11 cellular contexts compared by ENCODE assay signal in genomic region chr2:86223682-86224560, GRCh38. TPM values are rescaled to one million over a fixed set of nuclear protein-coding genes. Genes with fewer than 3 reads are reported as not detected.
A peak's percentile ranks its signal among the peaks of the same experiment; 100 is the strongest.
DNase-seq lines count a peak whose midpoint lies in the region; ATAC-seq and TF ChIP-seq lines count a peak whose summit lies in the region.
"Had no signal": no experiment of that assay in that cellular context is flagged by ENCODE, and none has a peak within 500 bp of the region (broad histone marks: within the 10 kb centered on the region; RNA-seq: fewer than 3 reads in every experiment).

No MANE protein-coding gene starts in this region.

- H3K4me3 Mint-ChIP-seq in activated naive CD8-positive, alpha-beta T cell: no peak overlapping the region
- no peak overlapping the region for H3K4me3 Mint-ChIP-seq in activated naive CD8-positive, alpha-beta T cell treated with anti-CD3 and anti-CD28 coated beads for 36 hours
- peak overlapping the region; percentile 44 for H3K4me3 Mint-ChIP-seq in type B pancreatic cell

- H3K36me3 Mint-ChIP-seq in activated naive CD8-positive, alpha-beta T cell: no peaks in the 10 kb centered on the region
- H3K36me3 Mint-ChIP-seq in activated naive CD8-positive, alpha-beta T cell treated with anti-CD3 and anti-CD28 coated beads for 36 hours: no peaks in the 10 kb centered on the region
- no peaks in the 10 kb centered on the region for H3K36me3 Mint-ChIP-seq in type B pancreatic cell

- H3K9ac ChIP-seq in muscle layer of colon (ENCODE audit: low read length): peak overlapping the region; percentile 51

- peaks cover 12% of the 10 kb centered on the region for H3K4me1 Mint-ChIP-seq in activated naive CD8-positive, alpha-beta T cell (ENCODE audit: low read depth)
- H3K4me1 Mint-ChIP-seq in activated naive CD8-positive, alpha-beta T cell treated with anti-CD3 and anti-CD28 coated beads for 36 hours: peaks cover 5% of the 10 kb centered on the region
- H3K4me1 Mint-ChIP-seq in type B pancreatic cell (ENCODE audit: unreplicated experiment): peaks cover 18% of the 10 kb centered on the region

- H3K27ac ChIP-seq in cingulate gyrus (ENCODE audit: low read depth, low read length) (peak overlapping the region; percentile 80), muscle layer of colon (ENCODE audit: low read depth, low read length) (peak overlapping the region; percentile 91)
- H3K27ac ChIP-seq: pancreas had no signal

- no peaks in the 10 kb centered on the region for H3K27me3 ChIP-seq in muscle layer of colon (ENCODE audit: control insufficient read depth in 1 of 2, insufficient read depth in 2 of 2, low read length in 2 of 2)
- H3K27me3 ChIP-seq: pancreas had no signal

- peaks cover 46% of the 10 kb centered on the region for H3K4me1 ChIP-seq in muscle layer of colon (ENCODE audit: insufficient read depth, low read length)

- DNase-seq in activated naive CD8-positive, alpha-beta T cell treated with anti-CD3 and anti-CD28 coated beads for 36 hours: no peak
- DNase-seq in type B pancreatic cell (ENCODE audit: extremely low spot score, unreplicated experiment): no peak
- no peak for DNase-seq in NCI-H2029 (lab: John Stamatoyannopoulos, UW)
- no peak for DNase-seq in activated gamma-delta T cell (lab: John Stamatoyannopoulos, UW)
- DNase-seq: activated gamma-delta T cell treated with Interleukin-2 at 50 U/mL for 16 hours had no signal

- H3K9me3 ChIP-seq in muscle layer of colon (ENCODE audit: low read length): no peaks in the 10 kb centered on the region
- H3K9me3 ChIP-seq: pancreas had no signal

- peak overlapping the region in 1 of 2 donors; percentile 36 for H3K4me3 ChIP-seq in muscle layer of colon (ENCODE audit: low read depth in 1 of 2, low read length in 2 of 2)
- H3K4me3 ChIP-seq: pancreas had no signal

- H3K36me3 ChIP-seq in muscle layer of colon (ENCODE audit: insufficient read depth, low read length): peaks cover 5% of the 10 kb centered on the region
- H3K36me3 ChIP-seq: pancreas had no signal

- no peaks in the 10 kb centered on the region for H3K9me3 Mint-ChIP-seq in activated naive CD8-positive, alpha-beta T cell (ENCODE audit: low read depth)
- H3K9me3 Mint-ChIP-seq in activated naive CD8-positive, alpha-beta T cell treated with anti-CD3 and anti-CD28 coated beads for 36 hours: no peaks in the 10 kb centered on the region
- H3K9me3 Mint-ChIP-seq in type B pancreatic cell: no peaks in the 10 kb centered on the region

- no peaks in the 10 kb centered on the region for H3K27me3 Mint-ChIP-seq in activated naive CD8-positive, alpha-beta T cell
- no peaks in the 10 kb centered on the region for H3K27me3 Mint-ChIP-seq in activated naive CD8-positive, alpha-beta T cell treated with anti-CD3 and anti-CD28 coated beads for 36 hours
- H3K27me3 Mint-ChIP-seq in type B pancreatic cell: no peaks in the 10 kb centered on the region

- ATAC-seq in GM21529 (IDR thresholded peaks at IDR 0.05; ENCODE audit: unreplicated experiment): no peak
- ATAC-seq: HCT116 had no signal

- peak overlapping the region; percentile 22 for H3K27ac Mint-ChIP-seq in activated naive CD8-positive, alpha-beta T cell
- H3K27ac Mint-ChIP-seq in activated naive CD8-positive, alpha-beta T cell treated with anti-CD3 and anti-CD28 coated beads for 36 hours: no peak overlapping the region
- peak overlapping the region; percentile 61 for H3K27ac Mint-ChIP-seq in type B pancreatic cell

- no peak for TF ChIP-seq CTCF in type B pancreatic cell (conservative IDR thresholded peaks at IDR 0.05)

RNA-seq across cellular contexts. Expression of gene MRPL35, which starts 24.7 kb away (rescaled TPM):
- 100 to 1,000 TPM in 1 of 2 experiments, 10 to 100 TPM in 1; 93.9 to 105 TPM for total RNA-seq in activated naive CD8-positive, alpha-beta T cell treated with anti-CD3 and anti-CD28 coated beads for 36 hours
- total RNA-seq in type B pancreatic cell (ENCODE audit: low replicate concordance): 40.2 and 43.5 TPM in 2 replicates

RNA-seq across cellular contexts. Expression of gene IMMT, which starts 28.7 kb away (rescaled TPM):
- 100 to 1,000 TPM; 154 to 163 TPM for total RNA-seq in activated naive CD8-positive, alpha-beta T cell treated with anti-CD3 and anti-CD28 coated beads for 36 hours
- total RNA-seq in type B pancreatic cell (ENCODE audit: low replicate concordance): 83.6 and 108 TPM in 2 replicates
